18 cellular contexts compared by ENCODE assay signal in genomic region chr11:8243458-8243857, GRCh38. TPM values are rescaled to one million over a fixed set of nuclear protein-coding genes. Genes with fewer than 3 reads are reported as not detected.
DNase-seq lines count a peak whose midpoint lies in the region; ATAC-seq and TF ChIP-seq lines count a peak whose summit lies in the region.
"Had no signal": no experiment of that assay in that cellular context is flagged by ENCODE, and none has a peak within 500 bp of the region (broad histone marks: within the 10 kb centered on the region; RNA-seq: fewer than 3 reads in every experiment).

No MANE protein-coding gene starts in this region.

- no peaks in the 10 kb centered on the region for H3K36me3 ChIP-seq in endodermal cell (ENCODE audit: control insufficient read depth, insufficient read depth, low read length)
- H3K36me3 ChIP-seq: MG63 had no signal

- no peak overlapping the region for H3K4me3 Mint-ChIP-seq in activated CD8-positive, alpha-beta memory T cell treated with anti-CD3 and anti-CD28 coated beads, Interleukin-2, amount 10 ng/mL, durations not matched to agents 7 days and 5 days
- no peak overlapping the region for H3K4me3 Mint-ChIP-seq in endodermal cell
- no peak overlapping the region for H3K4me3 Mint-ChIP-seq in stimulated activated effector memory CD8-positive, alpha-beta T cell treated with anti-CD3 and anti-CD28 coated beads, Interleukin-12 subunit alpha, Interleukin-12 subunit beta, amount 100 ng/mL, for 72 hours
- H3K4me3 Mint-ChIP-seq: CD14-positive monocyte had no signal

- no peak overlapping the region for H3K27ac Mint-ChIP-seq in activated CD8-positive, alpha-beta memory T cell treated with anti-CD3 and anti-CD28 coated beads, Interleukin-2, amount 10 ng/mL, durations not matched to agents 7 days and 5 days
- H3K27ac Mint-ChIP-seq in endodermal cell, result no peak overlapping the region
- H3K27ac Mint-ChIP-seq in stimulated activated effector memory CD8-positive, alpha-beta T cell treated with anti-CD3 and anti-CD28 coated beads, Interleukin-12 subunit alpha, Interleukin-12 subunit beta, amount 100 ng/mL, for 72 hours, result no peak overlapping the region
- H3K27ac Mint-ChIP-seq: CD14-positive monocyte had no signal

- no peaks in the 10 kb centered on the region for H3K9me3 Mint-ChIP-seq in activated CD8-positive, alpha-beta memory T cell treated with anti-CD3 and anti-CD28 coated beads, Interleukin-2, amount 10 ng/mL, durations not matched to agents 7 days and 5 days (ENCODE audit: low read depth)
- no peaks in the 10 kb centered on the region for H3K9me3 Mint-ChIP-seq in endodermal cell
- H3K9me3 Mint-ChIP-seq in stimulated activated effector memory CD8-positive, alpha-beta T cell treated with anti-CD3 and anti-CD28 coated beads, Interleukin-12 subunit alpha, Interleukin-12 subunit beta, amount 100 ng/mL, for 72 hours, result no peaks in the 10 kb centered on the region

- no peaks in the 10 kb centered on the region for H3K4me1 Mint-ChIP-seq in activated CD8-positive, alpha-beta memory T cell treated with anti-CD3 and anti-CD28 coated beads, Interleukin-2, amount 10 ng/mL, durations not matched to agents 7 days and 5 days
- H3K4me1 Mint-ChIP-seq in endodermal cell, result peaks cover 18% of the 10 kb centered on the region
- no peaks in the 10 kb centered on the region for H3K4me1 Mint-ChIP-seq in stimulated activated effector memory CD8-positive, alpha-beta T cell treated with anti-CD3 and anti-CD28 coated beads, Interleukin-12 subunit alpha, Interleukin-12 subunit beta, amount 100 ng/mL, for 72 hours
- H3K4me1 Mint-ChIP-seq: CD14-positive monocyte had no signal

- CTCF ChIA-PET in activated CD8-positive, alpha-beta memory T cell treated with anti-CD3 and anti-CD28 coated beads, Interleukin-2, amount 10 ng/mL, durations not matched to agents 7 days and 5 days (lab: Charles Lee), result interaction anchor here (1.2 kb wide), 1 partner anchor 212 kb away, joined by 3 read pairs; no protein-coding TSS in a partner anchor

- WGBS in endodermal cell (ENCODE audit: insufficient coverage in 1 of 2, insufficient read length in 1 of 2), 2 experiments, result 77 to 78% methylated on average over 5 of the region's 5 CpGs

- H3K4me3 ChIP-seq in endodermal cell (ENCODE audit: low read length), result no peak overlapping the region
- H3K4me3 ChIP-seq: MG63, SK-N-MC had no signal

- no peak for TF ChIP-seq CTCF in endodermal cell (conservative IDR thresholded peaks at IDR 0.05)

- peak overlapping the region; percentile 47 for H3K27ac ChIP-seq in endodermal cell (ENCODE audit: low read depth, low read length)
- H3K27ac ChIP-seq: SK-N-MC had no signal

- peaks cover 4% of the 10 kb centered on the region for H3K27me3 ChIP-seq in endodermal cell (ENCODE audit: control insufficient read depth, insufficient read depth, low read length, poor library complexity, severe bottlenecking)
- H3K27me3 ChIP-seq: MG63 had no signal

- DNase-seq in activated CD8-positive, alpha-beta memory T cell treated with anti-CD3 and anti-CD28 coated beads, Interleukin-2, amount 10 ng/mL, durations not matched to agents 7 days and 5 days, result no peak
- no peak for DNase-seq in activated CD8-positive, alpha-beta memory T cell treated with anti-CD3 and anti-CD28 coated beads for 24 hours
- peak; percentile 54 for DNase-seq in SK-N-DZ (ENCODE audit: low spot score)
- no peak for DNase-seq in endodermal cell
- peak; percentile 67 for DNase-seq in retina
- no peak for DNase-seq in stimulated activated effector memory CD8-positive, alpha-beta T cell treated with anti-CD3 and anti-CD28 coated beads, Interleukin-12 subunit alpha, Interleukin-12 subunit beta, amount 100 ng/mL, for 72 hours (ENCODE audit: low spot score in 2 of 2)
- no peak for DNase-seq in NCI-H187 treated with DMSO at 0.1 percent for 48 hours (lab: John Stamatoyannopoulos, UW)
- no peak for DNase-seq in stimulated activated CD4-positive, alpha-beta T cell treated with anti-CD3 and anti-CD28 coated beads, Interleukin-4, amount 100 ng/mL, for 24 hours
- DNase-seq: AML-193, DMS79, MG63, NCI-H2107, Right ventricle myocardium superior had no signal

- H3K27me3 Mint-ChIP-seq in activated CD8-positive, alpha-beta memory T cell treated with anti-CD3 and anti-CD28 coated beads, Interleukin-2, amount 10 ng/mL, durations not matched to agents 7 days and 5 days, result peaks cover 7% of the 10 kb centered on the region
- H3K27me3 Mint-ChIP-seq in endodermal cell (ENCODE audit: insufficient read depth), result peaks cover 34% of the 10 kb centered on the region

- H3K36me3 Mint-ChIP-seq in activated CD8-positive, alpha-beta memory T cell treated with anti-CD3 and anti-CD28 coated beads, Interleukin-2, amount 10 ng/mL, durations not matched to agents 7 days and 5 days, result no peaks in the 10 kb centered on the region
- H3K36me3 Mint-ChIP-seq in endodermal cell (ENCODE audit: low read depth), result no peaks in the 10 kb centered on the region
- no peaks in the 10 kb centered on the region for H3K36me3 Mint-ChIP-seq in stimulated activated effector memory CD8-positive, alpha-beta T cell treated with anti-CD3 and anti-CD28 coated beads, Interleukin-12 subunit alpha, Interleukin-12 subunit beta, amount 100 ng/mL, for 72 hours
- H3K36me3 Mint-ChIP-seq: CD14-positive monocyte had no signal

- peaks cover 7% of the 10 kb centered on the region for H3K4me1 ChIP-seq in endodermal cell (ENCODE audit: control insufficient read depth, insufficient read depth, low read length)

- H3K9me3 ChIP-seq in endodermal cell (ENCODE audit: control insufficient read depth, low read length), result no peaks in the 10 kb centered on the region
- H3K9me3 ChIP-seq: MG63 had no signal

- H3K9ac ChIP-seq in endodermal cell (ENCODE audit: extremely low read depth, low read length, poor library complexity, severe bottlenecking), result no peak overlapping the region

- ATAC-seq in activated CD8-positive, alpha-beta memory T cell treated with anti-CD3 and anti-CD28 coated beads, Interleukin-2, amount 10 ng/mL, durations not matched to agents 7 days and 5 days, result peak; percentile 16
- ATAC-seq in stimulated activated effector memory CD8-positive, alpha-beta T cell treated with anti-CD3 and anti-CD28 coated beads, Interleukin-12 subunit alpha, Interleukin-12 subunit beta, amount 100 ng/mL, for 72 hours, result no peak

RNA-seq across cellular contexts. Expression of gene LMO1, which starts 20.2 kb away (rescaled TPM):
- total RNA-seq in activated CD8-positive, alpha-beta memory T cell treated with anti-CD3 and anti-CD28 coated beads, Interleukin-2, amount 10 ng/mL, durations not matched to agents 7 days and 5 days, result not detected
- 1.7 and 4.4 TPM in 2 replicates for polyA plus RNA-seq in SK-N-DZ (2014; cell fraction: cytosol; rRNA removed)
- polyA plus RNA-seq in SK-N-DZ (2014; cell fraction: nucleus; rRNA removed), result 3.3 and 4.2 TPM in 2 replicates
- under 1 TPM in 1 of 2 donors, not detected in 1; 0.46 TPM for total RNA-seq in endodermal cell
- polyA plus RNA-seq in endodermal cell (2013, experiment 1 of 2), result 2.6 TPM
- 2.6 TPM for polyA plus RNA-seq in endodermal cell (2013, experiment 2 of 2)
- total RNA-seq: LHCN-M2, RPMI7951 had no signal
- polyA plus RNA-seq: AG04450, CD14-positive monocyte had no signal

Comparison
In these comparisons a context has a peak if more than half of its experiments do, and no peak if none do; other contexts are left out.
1. DNase-seq: peak in SK-N-DZ (single experiment) and retina (single experiment); none in activated CD8-positive, alpha-beta memory T cell treated with anti-CD3 and anti-CD28 coated beads, Interleukin-2, amount 10 ng/mL, durations not matched to agents 7 days and 5 days (single experiment), activated CD8-positive, alpha-beta memory T cell treated with anti-CD3 and anti-CD28 coated beads for 24 hours (single experiment), endodermal cell (single experiment), stimulated activated effector memory CD8-positive, alpha-beta T cell treated with anti-CD3 and anti-CD28 coated beads, Interleukin-12 subunit alpha, Interleukin-12 subunit beta, amount 100 ng/mL, for 72 hours (0 of 2), NCI-H187 treated with DMSO at 0.1 percent for 48 hours (single experiment) and stimulated activated CD4-positive, alpha-beta T cell treated with anti-CD3 and anti-CD28 coated beads, Interleukin-4, amount 100 ng/mL, for 24 hours (single experiment).